In genomic region chr22:49632199-49633009, GRCh38 we compare ENCODE assay signal across 8 cellular contexts.
DNase-seq lines count a peak whose midpoint lies in the region; ATAC-seq and TF ChIP-seq lines count a peak whose summit lies in the region.

No MANE protein-coding gene starts in this region.

- CTCF ChIA-PET in GM10248 (lab: Yijun Ruan, JAX) = no interaction called here
- CTCF ChIA-PET in CD8-positive, alpha-beta memory T cell (lab: Charles Lee) = no interaction called here

- no peaks in the 10 kb centered on the region for H3K27me3 Mint-ChIP-seq in activated T-helper 17 cell treated with anti-CD3 and anti-CD28 coated beads, Interleukin-2, amount 50 U/mL, for 72 hours
- H3K27me3 Mint-ChIP-seq in CD8-positive, alpha-beta memory T cell = peaks cover 0 to 2% of the 10 kb centered on the region in 2 donors

- no peak overlapping the region for H3K27ac ChIP-seq in effector memory CD4-positive, alpha-beta T cell (ENCODE audit: insufficient read depth, low read length, poor library complexity, severe bottlenecking)
- no peak overlapping the region for H3K27ac ChIP-seq in CD8-positive, alpha-beta memory T cell (ENCODE audit: low read depth, low read length)

- H3K27ac Mint-ChIP-seq in activated T-helper 17 cell treated with anti-CD3 and anti-CD28 coated beads, Interleukin-2, amount 50 U/mL, for 72 hours = no peak overlapping the region
- H3K27ac Mint-ChIP-seq in CD8-positive, alpha-beta memory T cell = no peak overlapping the region

- H3K27me3 ChIP-seq in skeletal muscle satellite cell (ENCODE audit: control insufficient read depth, insufficient read depth, low read length) = peaks cover 5% of the 10 kb centered on the region
- no peaks in the 10 kb centered on the region for H3K27me3 ChIP-seq in effector memory CD4-positive, alpha-beta T cell (replicated peaks; ENCODE audit: control insufficient read depth, insufficient read depth, low read length, poor library complexity, severe bottlenecking)
- no peaks in the 10 kb centered on the region for H3K27me3 ChIP-seq in CD8-positive, alpha-beta memory T cell (ENCODE audit: insufficient read depth, low read length, poor library complexity, severe bottlenecking)

- DNase-seq in GM10248 (ENCODE audit: extremely low spot score) = peak; percentile 62
- peak; percentile 48 for DNase-seq in NCI-H2107 (lab: John Stamatoyannopoulos, UW)
- DNase-seq in brain pericyte (ENCODE audit: low read depth, low spot score) = peak; percentile 12
- DNase-seq in iPS-NIHi7 (ENCODE audit: extremely low spot score) = peak; percentile 95
- no peak for DNase-seq in effector memory CD4-positive, alpha-beta T cell
- no peak for DNase-seq in CD8-positive, alpha-beta memory T cell

- no peak overlapping the region for H3K4me3 Mint-ChIP-seq in activated T-helper 17 cell treated with anti-CD3 and anti-CD28 coated beads, Interleukin-2, amount 50 U/mL, for 72 hours
- no peak overlapping the region for H3K4me3 Mint-ChIP-seq in CD8-positive, alpha-beta memory T cell

- no peak for ATAC-seq in activated T-helper 17 cell treated with anti-CD3 and anti-CD28 coated beads, Interleukin-2, amount 50 U/mL, for 72 hours (replicated peaks)

- H3K4me1 Mint-ChIP-seq in activated T-helper 17 cell treated with anti-CD3 and anti-CD28 coated beads, Interleukin-2, amount 50 U/mL, for 72 hours = no peaks in the 10 kb centered on the region
- no peaks in the 10 kb centered on the region for H3K4me1 Mint-ChIP-seq in CD8-positive, alpha-beta memory T cell

- H3K4me3 ChIP-seq in skeletal muscle satellite cell (ENCODE audit: low read length) = peak overlapping the region; percentile 45
- H3K4me3 ChIP-seq in effector memory CD4-positive, alpha-beta T cell (ENCODE audit: insufficient read depth, low read depth, low read length, poor library complexity, severe bottlenecking) = no peak overlapping the region
- H3K4me3 ChIP-seq in CD8-positive, alpha-beta memory T cell (ENCODE audit: low read length) = no peak overlapping the region

- POLR2A ChIA-PET in GM10248 (lab: Yijun Ruan, JAX) = no interaction called here
- POLR2A ChIA-PET in CD8-positive, alpha-beta memory T cell (lab: Charles Lee) = no interaction called here

- TF ChIP-seq CTCF in GM10248 (IDR thresholded peaks at IDR 0.05; ENCODE audit: control extremely low read depth, extremely low read depth, low read depth, missing control alignments) = peak; percentile 50

- H3K4me1 ChIP-seq in skeletal muscle satellite cell (ENCODE audit: control insufficient read depth, insufficient read depth, low read length) = no peaks in the 10 kb centered on the region
- no peaks in the 10 kb centered on the region for H3K4me1 ChIP-seq in effector memory CD4-positive, alpha-beta T cell (ENCODE audit: control insufficient read depth, insufficient read depth, low read length, poor library complexity, severe bottlenecking)
- no peaks in the 10 kb centered on the region for H3K4me1 ChIP-seq in CD8-positive, alpha-beta memory T cell (ENCODE audit: insufficient read depth, low read length)

- no peaks in the 10 kb centered on the region for H3K9me3 Mint-ChIP-seq in activated T-helper 17 cell treated with anti-CD3 and anti-CD28 coated beads, Interleukin-2, amount 50 U/mL, for 72 hours
- no peaks in the 10 kb centered on the region for H3K9me3 Mint-ChIP-seq in CD8-positive, alpha-beta memory T cell

- H3K4me2 ChIP-seq in skeletal muscle satellite cell (ENCODE audit: low read length) = peak overlapping the region; percentile 67

- H3K36me3 Mint-ChIP-seq in activated T-helper 17 cell treated with anti-CD3 and anti-CD28 coated beads, Interleukin-2, amount 50 U/mL, for 72 hours (ENCODE audit: low read depth) = no peaks in the 10 kb centered on the region
- peaks cover 0 to 1% (median 0%) of the 10 kb centered on the region in 3 donors for H3K36me3 Mint-ChIP-seq in CD8-positive, alpha-beta memory T cell

- H3K9ac ChIP-seq in skeletal muscle satellite cell (ENCODE audit: low read depth, low read length) = no peak overlapping the region

- no peaks in the 10 kb centered on the region for H3K9me3 ChIP-seq in skeletal muscle satellite cell (replicated peaks; ENCODE audit: low read length)
- H3K9me3 ChIP-seq in effector memory CD4-positive, alpha-beta T cell (ENCODE audit: control insufficient read depth, low read length) = no peaks in the 10 kb centered on the region
- no peaks in the 10 kb centered on the region for H3K9me3 ChIP-seq in CD8-positive, alpha-beta memory T cell (ENCODE audit: low read length)

- H3K36me3 ChIP-seq in skeletal muscle satellite cell (ENCODE audit: insufficient read depth, low read length) = no peaks in the 10 kb centered on the region
- H3K36me3 ChIP-seq in effector memory CD4-positive, alpha-beta T cell (ENCODE audit: control insufficient read depth, insufficient read depth, low read length) = no peaks in the 10 kb centered on the region
- H3K36me3 ChIP-seq in CD8-positive, alpha-beta memory T cell (ENCODE audit: insufficient read depth, low read length) = no peaks in the 10 kb centered on the region

Comparison
In these comparisons a context has a peak if more than half of its experiments do, and no peak if none do; other contexts are left out.
1. DNase-seq: peak in GM10248 (single experiment), NCI-H2107 (single experiment), brain pericyte (single experiment) and iPS-NIHi7 (single experiment); none in effector memory CD4-positive, alpha-beta T cell (0 of 3) and CD8-positive, alpha-beta memory T cell (0 of 5).